8 cellular contexts compared by ENCODE assay signal in genomic region chr19:45455707-45456499, GRCh38. TPM values are rescaled to one million over a fixed set of nuclear protein-coding genes. Genes with fewer than 3 reads are reported as not detected.
DNase-seq lines count a peak whose midpoint lies in the region; TF ChIP-seq lines count a peak whose summit lies in the region.

No MANE protein-coding gene starts in this region.

- TF ChIP-seq CTCF in epithelial cell of esophagus (IDR thresholded peaks at IDR 0.05; ENCODE audit: insufficient read depth, low read depth, low read length, missing control alignments) (no peak), suprapubic skin (IDR thresholded peaks at IDR 0.05) (no peak)

- TF ChIP-seq EP300 in suprapubic skin (IDR thresholded peaks at IDR 0.05), result no peak

- peaks cover 27% of the 10 kb centered on the region for H3K4me1 ChIP-seq in mucosa of stomach (ENCODE audit: control insufficient read depth, insufficient read depth, low read length)
- H3K4me1 ChIP-seq in suprapubic skin, result peaks cover 37% of the 10 kb centered on the region

- H3K4me1 Mint-ChIP-seq in activated CD4-positive, alpha-beta memory T cell treated with anti-CD3 and anti-CD28 coated beads, Interleukin-2, amount 10 ng/mL, durations not matched to agents 7 days and 5 days, result peaks cover 31% of the 10 kb centered on the region

- H3K4me3 ChIP-seq in epithelial cell of esophagus (ENCODE audit: low read length) (no peak overlapping the region), mucosa of stomach (ENCODE audit: low read length) (no peak overlapping the region), suprapubic skin (peak overlapping the region; percentile 24)

- H3K27me3 ChIP-seq in mucosa of stomach (ENCODE audit: control insufficient read depth, insufficient read depth, low read length), result no peaks in the 10 kb centered on the region
- no peaks in the 10 kb centered on the region for H3K27me3 ChIP-seq in suprapubic skin

- H3K9me3 ChIP-seq in mucosa of stomach (ENCODE audit: control insufficient read depth, low read length), result no peaks in the 10 kb centered on the region
- no peaks in the 10 kb centered on the region for H3K9me3 ChIP-seq in suprapubic skin

- no peaks in the 10 kb centered on the region for H3K36me3 ChIP-seq in mucosa of stomach (ENCODE audit: control insufficient read depth, insufficient read depth, low read length)
- H3K36me3 ChIP-seq in suprapubic skin, result no peaks in the 10 kb centered on the region

- H3K27ac Mint-ChIP-seq in activated CD4-positive, alpha-beta memory T cell treated with anti-CD3 and anti-CD28 coated beads, Interleukin-2, amount 10 ng/mL, durations not matched to agents 7 days and 5 days, result no peak overlapping the region

- DNase-seq in NCI-H2171 treated with DMSO at 0.1 percent for 48 hours (lab: John Stamatoyannopoulos, UW) (peak; percentile 30), NCI-H2171 (lab: John Stamatoyannopoulos, UW) (no peak), NCI-H2107 treated with DMSO at 0.1 percent for 48 hours (lab: John Stamatoyannopoulos, UW; ENCODE audit: unreplicated experiment) (peak; percentile 21), epithelial cell of esophagus (ENCODE audit: low read depth) (peak; percentile 99), suprapubic skin (ENCODE audit: low spot score in 2 of 2) (peak; percentile 94 to 97), NCI-H2227 treated with DMSO at 0.1 percent for 48 hours (lab: John Stamatoyannopoulos, UW) (no peak)
- DNase-seq in activated CD4-positive, alpha-beta memory T cell treated with anti-CD3 and anti-CD28 coated beads, Interleukin-2, amount 10 ng/mL, durations not matched to agents 7 days and 5 days, result peak; percentile 54

- no peaks in the 10 kb centered on the region for H3K9me3 Mint-ChIP-seq in activated CD4-positive, alpha-beta memory T cell treated with anti-CD3 and anti-CD28 coated beads, Interleukin-2, amount 10 ng/mL, durations not matched to agents 7 days and 5 days

- H3K9ac ChIP-seq in mucosa of stomach (ENCODE audit: low read length), result peak overlapping the region; percentile 78

- H3K27me3 Mint-ChIP-seq in activated CD4-positive, alpha-beta memory T cell treated with anti-CD3 and anti-CD28 coated beads, Interleukin-2, amount 10 ng/mL, durations not matched to agents 7 days and 5 days, result peaks cover 6% of the 10 kb centered on the region

- CTCF ChIA-PET in activated CD4-positive, alpha-beta memory T cell treated with anti-CD3 and anti-CD28 coated beads, Interleukin-2, amount 10 ng/mL, durations not matched to agents 7 days and 5 days (lab: Charles Lee), result interaction anchor here (0.6 to 3.2 kb wide), 8 partner anchors 10 to 103 kb away, joined by 3 to 16 read pairs (median 6); partner anchors contain the start of gene FOSB

- peak overlapping the region; percentile 85 for H3K27ac ChIP-seq in suprapubic skin

- POLR2A ChIA-PET in activated CD4-positive, alpha-beta memory T cell treated with anti-CD3 and anti-CD28 coated beads, Interleukin-2, amount 10 ng/mL, durations not matched to agents 7 days and 5 days (lab: Charles Lee), result interaction anchor here (0.9 to 5.4 kb wide), 2 partner anchors 12 to 707 kb away, joined by 3 to 25 read pairs; partner anchors contain the start of gene FOSB

- no peak for TF ChIP-seq POLR2A in suprapubic skin (IDR thresholded peaks at IDR 0.05)

- no peaks in the 10 kb centered on the region for H3K36me3 Mint-ChIP-seq in activated CD4-positive, alpha-beta memory T cell treated with anti-CD3 and anti-CD28 coated beads, Interleukin-2, amount 10 ng/mL, durations not matched to agents 7 days and 5 days (ENCODE audit: low read depth)

- WGBS in suprapubic skin, result 12% methylated on average over 18 of the region's 27 CpGs

- H3K4me3 Mint-ChIP-seq in activated CD4-positive, alpha-beta memory T cell treated with anti-CD3 and anti-CD28 coated beads, Interleukin-2, amount 10 ng/mL, durations not matched to agents 7 days and 5 days, result no peak overlapping the region

RNA-seq across cellular contexts. Expression of gene FOSB, which starts 11.9 kb away (rescaled TPM):
- 10 to 100 TPM; 15.3 to 16.1 TPM for total RNA-seq in activated CD4-positive, alpha-beta memory T cell treated with anti-CD3 and anti-CD28 coated beads, Interleukin-2, amount 10 ng/mL, durations not matched to agents 7 days and 5 days
- total RNA-seq in suprapubic skin, result 100 to 1,000 TPM; 326 to 676 (median 518) TPM

RNA-seq across cellular contexts. Expression of gene ERCC1, which starts 32.2 kb away (rescaled TPM):
- 10 to 100 TPM; 59.8 to 60.6 TPM for total RNA-seq in activated CD4-positive, alpha-beta memory T cell treated with anti-CD3 and anti-CD28 coated beads, Interleukin-2, amount 10 ng/mL, durations not matched to agents 7 days and 5 days
- 100 to 1,000 TPM; 102 to 120 (median 106) TPM for total RNA-seq in suprapubic skin

RNA-seq across cellular contexts. Expression of gene RTN2, which starts 40.9 kb away (rescaled TPM):
- total RNA-seq in activated CD4-positive, alpha-beta memory T cell treated with anti-CD3 and anti-CD28 coated beads, Interleukin-2, amount 10 ng/mL, durations not matched to agents 7 days and 5 days, result 1 to 10 TPM; 3.0 to 5.5 TPM
- total RNA-seq in suprapubic skin, result 10 to 100 TPM in 2 of 4 donors, 1 to 10 TPM in 2; 5.4 to 12.2 (median 10.7) TPM

RNA-seq across cellular contexts. Expression of gene PPM1N, which starts 42.3 kb away (rescaled TPM):
- total RNA-seq in activated CD4-positive, alpha-beta memory T cell treated with anti-CD3 and anti-CD28 coated beads, Interleukin-2, amount 10 ng/mL, durations not matched to agents 7 days and 5 days, result 1 to 10 TPM; 3.5 to 4.3 TPM
- total RNA-seq in suprapubic skin, result 1 to 10 TPM; 2.9 to 6.3 (median 5.6) TPM

RNA-seq across cellular contexts. Expression of gene POLR1G, which starts 49.5 kb away (rescaled TPM):
- 1 to 10 TPM; 3.6 to 3.8 TPM for total RNA-seq in activated CD4-positive, alpha-beta memory T cell treated with anti-CD3 and anti-CD28 coated beads, Interleukin-2, amount 10 ng/mL, durations not matched to agents 7 days and 5 days
- total RNA-seq in suprapubic skin, result 10 to 100 TPM in 2 of 4 donors, 1 to 10 TPM in 2; 4.7 to 12.2 (median 8.0) TPM

Comparison
In these comparisons a context has a peak if more than half of its experiments do, and no peak if none do; other contexts are left out.
1. DNase-seq: peak in NCI-H2171 treated with DMSO at 0.1 percent for 48 hours (single experiment), NCI-H2107 treated with DMSO at 0.1 percent for 48 hours (single experiment), activated CD4-positive, alpha-beta memory T cell treated with anti-CD3 and anti-CD28 coated beads, Interleukin-2, amount 10 ng/mL, durations not matched to agents 7 days and 5 days (single experiment), epithelial cell of esophagus (single experiment) and suprapubic skin (2 of 2); none in NCI-H2171 (single experiment) and NCI-H2227 treated with DMSO at 0.1 percent for 48 hours (single experiment).
2. RNA of gene FOSB, which starts 11.9 kb away (total RNA-seq): 326 to 676 TPM in suprapubic skin; 15.3 to 16.1 TPM in activated CD4-positive, alpha-beta memory T cell treated with anti-CD3 and anti-CD28 coated beads, Interleukin-2, amount 10 ng/mL, durations not matched to agents 7 days and 5 days; every median in the first group is over 10 times any median in the second.